ENCODE assay signal across 8 cellular contexts in the genomic region with DNA sequence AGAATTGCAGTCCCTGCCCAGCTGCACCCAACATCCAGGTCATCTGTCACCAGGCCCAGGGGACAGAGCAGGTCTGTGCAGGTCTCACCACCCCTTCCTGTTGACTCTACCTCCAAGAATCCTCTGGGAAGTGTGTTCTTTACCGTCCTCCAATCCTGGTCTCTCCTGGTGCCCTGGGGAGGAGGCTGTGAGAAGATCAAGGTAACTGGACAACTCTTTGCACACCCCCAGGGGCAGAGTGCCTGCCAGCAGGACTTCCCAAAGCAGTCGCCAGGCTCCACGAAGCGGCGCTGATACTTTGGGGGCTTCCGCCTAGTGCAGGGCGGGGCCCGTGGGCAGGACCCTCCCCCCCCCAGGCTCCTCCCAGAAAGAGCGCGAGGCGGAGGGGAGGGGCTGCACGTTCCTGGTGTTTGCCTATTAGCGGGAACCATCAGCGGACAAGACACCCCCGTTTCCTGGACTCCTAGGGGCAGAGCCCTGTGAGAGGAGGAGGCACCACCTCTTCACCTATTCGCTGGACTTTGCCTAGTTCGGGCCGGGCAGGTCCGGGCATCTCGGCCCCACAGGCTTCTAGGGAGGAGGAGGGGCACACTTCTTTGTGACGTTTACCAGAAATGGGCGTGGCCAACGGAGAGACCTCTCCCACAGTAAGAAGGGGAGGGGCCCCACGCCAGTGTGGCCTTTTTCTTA.
DNase-seq lines count a peak whose midpoint lies in the region; ATAC-seq and TF ChIP-seq lines count a peak whose summit lies in the region.

No MANE protein-coding gene starts in this region.

- no peaks in the 10 kb centered on the region for H4K20me1 ChIP-seq in GM23338 (replicated peaks; ENCODE audit: insufficient read depth)

- peaks cover 6% of the 10 kb centered on the region for H3K27me3 Mint-ChIP-seq in GM23338 (ENCODE audit: insufficient read depth, low read depth, poor library complexity)

- H3K36me3 ChIP-seq in GM23338 (ENCODE audit: insufficient read depth) (no peaks in the 10 kb centered on the region), heart left ventricle (no peaks in the 10 kb centered on the region), ovary (no peaks in the 10 kb centered on the region)

- peak overlapping the region; percentile 55; the same call in 1 of the 2 replicates for H3K4me2 ChIP-seq in GM23338

- H3K27ac ChIP-seq in GM23338 (ENCODE audit: low read depth) = no peak overlapping the region
- H3K27ac ChIP-seq in heart left ventricle = peak overlapping the region in 1 of 12 donors; percentile 54
- no peak overlapping the region for H3K27ac ChIP-seq in ovary

- no peaks in the 10 kb centered on the region for H3K4me1 Mint-ChIP-seq in GM23338

- H3K79me2 ChIP-seq in GM23338 (replicated peaks; ENCODE audit: insufficient read depth) = no peaks in the 10 kb centered on the region

- TF ChIP-seq CTCF in GM23338 (conservative IDR thresholded peaks at IDR 0.05; ENCODE audit: low read depth in 2 of 2) = no peak
- TF ChIP-seq CTCF in heart left ventricle (IDR thresholded peaks at IDR 0.05) = no peak
- no peak for TF ChIP-seq CTCF in ovary (IDR thresholded peaks at IDR 0.05)

- H3K36me3 Mint-ChIP-seq in GM23338 (ENCODE audit: low read depth) = peaks cover 24% of the 10 kb centered on the region

- no peak overlapping the region for H2AFZ ChIP-seq in GM23338

- no peaks in the 10 kb centered on the region for H3K27me3 ChIP-seq in GM23338 (ENCODE audit: insufficient read depth)
- H3K27me3 ChIP-seq in heart left ventricle = peaks cover 5 to 42% (median 13%) of the 10 kb centered on the region in 9 donors
- no peaks in the 10 kb centered on the region for H3K27me3 ChIP-seq in ovary

- H3K9me3 ChIP-seq in heart left ventricle (no peaks in the 10 kb centered on the region), ovary (peaks cover 0 to 9% of the 10 kb centered on the region in 2 donors)

- TF ChIP-seq POLR2A in heart left ventricle (IDR thresholded peaks at IDR 0.05) (no peak), ovary (IDR thresholded peaks at IDR 0.05) (no peak)

- DNase-seq in GM23338 (ENCODE audit: low spot score) (peak; percentile 72), RPMI7951 (ENCODE audit: low read depth) (peak; percentile 57), heart left ventricle (peak in 3 of 5 donors; percentile 31 to 69 (median 33)), ovary (peak in 2 of 5 donors; percentile 21 to 36), inferior parietal cortex (ENCODE audit: extremely low spot score) (no peak)

- no peaks in the 10 kb centered on the region for H3K9me2 ChIP-seq in GM23338 (ENCODE audit: insufficient read depth)

- H3K27ac Mint-ChIP-seq in GM23338 = no peak overlapping the region

- 0 to 2% (median 1%) methylated on average over 6 to 24 of the region's 24 CpGs for WGBS in heart left ventricle, 4 donors
- WGBS in ovary, 3 donors = 0 to 1% (median 1%) methylated on average over 23 to 24 of the region's 24 CpGs

- H3F3A ChIP-seq in GM23338 (replicated peaks; ENCODE audit: low read depth) = no peaks in the 10 kb centered on the region

- ATAC-seq in GM23338 = no peak
- peak in 3 of 4 donors; percentile 20 to 72 (median 33) for ATAC-seq in heart left ventricle
- no peak for ATAC-seq in HG03280 (IDR thresholded peaks at IDR 0.05; ENCODE audit: unreplicated experiment)
- ATAC-seq in GM18867 (IDR thresholded peaks at IDR 0.05; ENCODE audit: unreplicated experiment) = no peak
- ATAC-seq in GM19455 (IDR thresholded peaks at IDR 0.05; ENCODE audit: unreplicated experiment) = no peak

- no peaks in the 10 kb centered on the region for H3K4me1 ChIP-seq in GM23338 (ENCODE audit: insufficient read depth)
- H3K4me1 ChIP-seq in heart left ventricle = peaks cover 0 to 13% (median 0%) of the 10 kb centered on the region in 12 donors
- no peaks in the 10 kb centered on the region for H3K4me1 ChIP-seq in ovary (ENCODE audit: insufficient read depth)

- no peak overlapping the region for H3K4me3 Mint-ChIP-seq in GM23338

- intact Hi-C loops in heart left ventricle (cut with DNase I) = no loop called here
- intact Hi-C loops in ovary (cut with DNase I) = no loop called here

- H3K9me3 Mint-ChIP-seq in GM23338 = peaks cover 95% of the 10 kb centered on the region

- TF ChIP-seq EP300 in ovary (IDR thresholded peaks at IDR 0.05) = no peak

- H3K4me3 ChIP-seq in GM23338 (peak overlapping the region; percentile 53), heart left ventricle (peak overlapping the region in 11 of 12 donors; percentile 14 to 46 (median 35)), ovary (peak overlapping the region; percentile 9)

TF ChIP-seq in GM23338, 12 proteins besides CTCF, POLR2A, EP300 and RAD21:
- TF ChIP-seq CREB1 (CRISPR knock-in tag; IDR thresholded peaks at IDR 0.05; ENCODE audit: low read depth) = no peak
- TF ChIP-seq JUNB (IDR thresholded peaks at IDR 0.05; ENCODE audit: unreplicated experiment) = no peak
- no peak for TF ChIP-seq ZNF114 (CRISPR knock-in tag; IDR thresholded peaks at IDR 0.05)

Comparison
In these comparisons a context has a peak if more than half of its experiments do, and no peak if none do; other contexts are left out.
1. ATAC-seq: peak in heart left ventricle (3 of 4); none in GM23338 (single experiment), HG03280 (single experiment), GM18867 (single experiment) and GM19455 (single experiment).
2. Peak in every context shown above with its lines, with median percentiles within 50 percentile points of each other: H3K4me3 ChIP-seq.